Comparison of ENCODE assay signal across 1 cellular context in the genomic region with DNA sequence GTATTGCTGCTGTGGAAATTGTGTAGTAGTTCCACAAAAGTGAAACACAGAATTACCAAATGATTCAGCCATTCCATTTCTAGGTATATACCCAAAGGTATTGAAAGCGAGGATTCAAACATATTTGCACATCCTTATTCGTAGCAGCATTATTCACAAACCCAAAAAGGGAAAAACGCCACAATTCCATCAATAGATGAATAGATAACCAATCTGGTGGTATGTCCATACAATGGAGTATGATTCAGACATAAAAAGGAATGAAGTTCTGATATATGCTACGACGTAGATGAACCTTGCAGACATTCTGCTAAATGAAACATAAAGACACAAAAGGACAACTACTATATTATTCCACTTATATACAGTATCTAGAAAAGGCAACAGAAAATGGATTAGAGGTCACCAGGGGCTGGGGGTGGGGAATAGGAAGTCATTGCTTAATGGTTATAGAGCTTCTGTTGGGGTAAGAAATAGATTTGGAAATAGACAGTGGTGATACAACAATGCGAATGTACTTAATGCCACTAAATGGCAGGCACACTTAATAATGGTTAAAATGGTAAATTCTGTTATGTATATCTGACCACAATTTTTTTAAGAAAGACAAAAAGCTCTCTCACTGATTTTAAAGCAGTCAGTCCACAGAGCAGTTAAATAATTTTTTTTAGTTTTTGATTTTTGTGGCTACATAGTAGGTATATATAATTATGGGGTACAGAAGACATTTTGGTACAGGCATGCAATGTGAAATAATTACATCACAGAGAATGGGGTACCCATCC.
TF ChIP-seq lines count a peak whose summit lies in the region.

No MANE protein-coding gene starts in this region.

TF ChIP-seq in SK-N-SH, 30 proteins besides CTCF, POLR2A, EP300 and RAD21 (continued from another document):
- TF ChIP-seq, protein P1, sequence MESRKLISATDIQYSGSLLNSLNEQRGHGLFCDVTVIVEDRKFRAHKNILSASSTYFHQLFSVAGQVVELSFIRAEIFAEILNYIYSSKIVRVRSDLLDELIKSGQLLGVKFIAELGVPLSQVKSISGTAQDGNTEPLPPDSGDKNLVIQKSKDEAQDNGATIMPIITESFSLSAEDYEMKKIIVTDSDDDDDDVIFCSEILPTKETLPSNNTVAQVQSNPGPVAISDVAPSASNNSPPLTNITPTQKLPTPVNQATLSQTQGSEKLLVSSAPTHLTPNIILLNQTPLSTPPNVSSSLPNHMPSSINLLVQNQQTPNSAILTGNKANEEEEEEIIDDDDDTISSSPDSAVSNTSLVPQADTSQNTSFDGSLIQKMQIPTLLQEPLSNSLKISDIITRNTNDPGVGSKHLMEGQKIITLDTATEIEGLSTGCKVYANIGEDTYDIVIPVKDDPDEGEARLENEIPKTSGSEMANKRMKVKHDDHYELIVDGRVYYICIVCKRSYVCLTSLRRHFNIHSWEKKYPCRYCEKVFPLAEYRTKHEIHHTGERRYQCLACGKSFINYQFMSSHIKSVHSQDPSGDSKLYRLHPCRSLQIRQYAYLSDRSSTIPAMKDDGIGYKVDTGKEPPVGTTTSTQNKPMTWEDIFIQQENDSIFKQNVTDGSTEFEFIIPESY (IDR thresholded peaks at IDR 0.05; ENCODE audit: borderline replicate concordance, low read depth) = no peak
- TF ChIP-seq, protein P2, sequence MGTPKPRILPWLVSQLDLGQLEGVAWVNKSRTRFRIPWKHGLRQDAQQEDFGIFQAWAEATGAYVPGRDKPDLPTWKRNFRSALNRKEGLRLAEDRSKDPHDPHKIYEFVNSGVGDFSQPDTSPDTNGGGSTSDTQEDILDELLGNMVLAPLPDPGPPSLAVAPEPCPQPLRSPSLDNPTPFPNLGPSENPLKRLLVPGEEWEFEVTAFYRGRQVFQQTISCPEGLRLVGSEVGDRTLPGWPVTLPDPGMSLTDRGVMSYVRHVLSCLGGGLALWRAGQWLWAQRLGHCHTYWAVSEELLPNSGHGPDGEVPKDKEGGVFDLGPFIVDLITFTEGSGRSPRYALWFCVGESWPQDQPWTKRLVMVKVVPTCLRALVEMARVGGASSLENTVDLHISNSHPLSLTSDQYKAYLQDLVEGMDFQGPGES (IDR thresholded peaks at IDR 0.05; ENCODE audit: low read depth, low read length) = no peak
- TF ChIP-seq TEAD4 (IDR thresholded peaks at IDR 0.05; ENCODE audit: borderline replicate concordance, insufficient read depth) (no peak), TCF12 (IDR thresholded peaks at IDR 0.05) (no peak), SIN3A (IDR thresholded peaks at IDR 0.05; ENCODE audit: borderline replicate concordance, low read depth, low read length) (no peak), MXI1 (IDR thresholded peaks at IDR 0.05; ENCODE audit: low read depth, low read length) (no peak)
